Comparison of ENCODE assay signal across 9 cellular contexts in the genomic region with DNA sequence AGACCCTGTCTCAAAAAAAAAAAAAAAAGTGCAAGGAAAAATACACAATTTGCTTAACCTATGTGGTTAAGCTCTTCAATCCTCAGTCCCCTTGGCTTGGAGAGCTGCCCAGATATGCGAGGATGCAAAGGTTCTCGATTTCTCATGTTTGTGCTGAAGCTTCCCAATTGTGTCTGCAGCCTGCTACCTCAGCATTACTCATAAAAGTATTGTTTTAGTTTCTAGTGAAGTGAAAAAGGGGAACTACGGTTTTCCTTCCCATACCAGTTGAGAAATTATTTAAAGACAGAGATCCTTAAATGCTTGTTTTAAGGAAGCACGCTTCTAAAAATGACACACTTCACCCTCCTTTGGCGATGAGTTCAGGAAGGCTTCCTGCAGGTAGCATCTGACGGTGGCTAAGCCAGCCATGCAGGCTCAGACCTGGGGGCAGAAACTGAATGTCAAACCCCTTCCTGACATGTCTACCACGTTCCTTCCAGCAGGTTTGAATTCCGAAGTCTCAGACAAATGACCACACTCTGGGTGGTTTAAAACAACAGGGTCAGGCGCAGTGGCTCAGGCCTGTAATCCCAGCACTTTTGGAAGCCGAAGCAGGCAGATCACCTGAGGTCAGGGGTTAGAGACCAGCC. TPM values are rescaled to one million over a fixed set of nuclear protein-coding genes. Genes with fewer than 3 reads are reported as not detected.
A peak's percentile ranks its signal among the peaks of the same experiment; 100 is the strongest.
DNase-seq lines count a peak whose midpoint lies in the region; ATAC-seq and TF ChIP-seq lines count a peak whose summit lies in the region.
"Had no signal": no experiment of that assay in that cellular context is flagged by ENCODE, and none has a peak within 500 bp of the region (broad histone marks: within the 10 kb centered on the region; RNA-seq: fewer than 3 reads in every experiment).

No MANE protein-coding gene starts in this region.

- H3K27ac ChIP-seq in ACC112 (ENCODE audit: low read depth, low read length) (peak overlapping the region; percentile 87), foreskin keratinocyte (no peak overlapping the region)

- H3K27me3 ChIP-seq in ACC112 (ENCODE audit: insufficient read depth, low read length), result no peaks in the 10 kb centered on the region
- H3K27me3 ChIP-seq in foreskin keratinocyte, result peaks cover 4% of the 10 kb centered on the region

- H3K79me2 ChIP-seq in ACC112 (ENCODE audit: control insufficient read depth, insufficient read depth, low read length, unreplicated experiment), result no peaks in the 10 kb centered on the region

- no peak overlapping the region for H2AFZ ChIP-seq in ACC112 (ENCODE audit: low read length, unreplicated experiment)

- TF ChIP-seq CTCF in foreskin keratinocyte (conservative IDR thresholded peaks at IDR 0.05), result no peak

- H3K4me3 ChIP-seq in ACC112 (ENCODE audit: low read depth, low read length), result 0 out of 2 replicates have a peak overlapping the region, but pooled peaks have one; percentile 37

- peaks cover 31% of the 10 kb centered on the region for H3K4me1 ChIP-seq in ACC112 (ENCODE audit: control insufficient read depth, insufficient read depth, low read length, unreplicated experiment)
- H3K4me1 ChIP-seq in foreskin keratinocyte, result no peaks in the 10 kb centered on the region

- DNase-seq in NOMO-1 treated with DMSO at 0.1 percent for 48 hours (lab: John Stamatoyannopoulos, UW; ENCODE audit: unreplicated experiment) (peak; percentile 93), foreskin keratinocyte (peak; percentile 49 to 65), cerebellar nuclear complex (lab: John Stamatoyannopoulos, UW) (no peak), DMS53 treated with DMSO at 0.1 percent for 48 hours (lab: John Stamatoyannopoulos, UW; ENCODE audit: unreplicated experiment) (no peak), NCI-H187 treated with DMSO at 0.1 percent for 48 hours (lab: John Stamatoyannopoulos, UW) (no peak)
- DNase-seq: T-helper 2 cell had no signal

- no peaks in the 10 kb centered on the region for H3K36me3 ChIP-seq in ACC112 (ENCODE audit: insufficient read depth, low read length)

- ATAC-seq in GM19468 (IDR thresholded peaks at IDR 0.05; ENCODE audit: extremely low read depth, unreplicated experiment) (peak; percentile 23), foreskin keratinocyte (peak; percentile 15), HG03097 (IDR thresholded peaks at IDR 0.05; ENCODE audit: low FRiP score, unreplicated experiment) (no peak)

RNA-seq across cellular contexts. Expression of a gene that starts 47.9 kb away (rescaled TPM):
- 0.10 TPM in 1 of 2 replicates, not detected in the other for total RNA-seq in foreskin keratinocyte
- 0.08 TPM in 1 of 2 replicates, not detected in the other for polyA plus RNA-seq in foreskin keratinocyte

Comparison
In these comparisons a context has a peak if more than half of its experiments do, and no peak if none do; other contexts are left out.
1. DNase-seq: peak in NOMO-1 treated with DMSO at 0.1 percent for 48 hours (single experiment) and foreskin keratinocyte (2 of 2); none in cerebellar nuclear complex (0 of 2), DMS53 treated with DMSO at 0.1 percent for 48 hours (single experiment) and NCI-H187 treated with DMSO at 0.1 percent for 48 hours (single experiment).